Comparison of ENCODE assay signal across 16 cellular contexts in genomic region chr18:64380117-64380516, GRCh38.
A peak's percentile ranks its signal among the peaks of the same experiment; 100 is the strongest.
DNase-seq lines count a peak whose midpoint lies in the region; ATAC-seq, FAIRE-seq and TF ChIP-seq lines count a peak whose summit lies in the region.
"Had no signal": no experiment of that assay in that cellular context is flagged by ENCODE, and none has a peak within 500 bp of the region (broad histone marks: within the 10 kb centered on the region; RNA-seq: fewer than 3 reads in every experiment).

No MANE protein-coding gene starts in this region.

- no peaks in the 10 kb centered on the region for H3K9me3 ChIP-seq in pancreas
- H3K9me3 ChIP-seq in left ventricle myocardium inferior (replicated peaks) = peaks cover 14% of the 10 kb centered on the region

- H3K36me3 ChIP-seq in pancreas (no peaks in the 10 kb centered on the region), left ventricle myocardium inferior (no peaks in the 10 kb centered on the region)
- H3K36me3 ChIP-seq: esophagus squamous epithelium, spleen had no signal

- H3K4me3 ChIP-seq in GM12865 (ENCODE audit: low read depth, low read length) = no peak overlapping the region
- no peak overlapping the region for H3K4me3 ChIP-seq in pancreas
- no peak overlapping the region for H3K4me3 ChIP-seq in left ventricle myocardium inferior
- H3K4me3 ChIP-seq: esophagus squamous epithelium, spleen had no signal

- H3K4me1 ChIP-seq in pancreas (no peaks in the 10 kb centered on the region), left ventricle myocardium inferior (no peaks in the 10 kb centered on the region)
- H3K4me1 ChIP-seq: esophagus squamous epithelium had no signal

- no peak for FAIRE-seq in pancreas (lab: Jason Lieb, UNC)
- FAIRE-seq: bronchial epithelial cell had no signal

- TF ChIP-seq CTCF in GM12865 (IDR thresholded peaks at IDR 0.05; ENCODE audit: insufficient read depth, low read depth, low read length, missing control alignments) (no peak), pancreas (IDR thresholded peaks at IDR 0.05) (no peak), left ventricle myocardium inferior (IDR thresholded peaks at IDR 0.05; ENCODE audit: borderline replicate concordance) (no peak)

- intact Hi-C loops in pancreas (cut with DNase I) (no loop called here), left ventricle myocardium inferior (cut with micrococcal nuclease) (no loop called here)

- WGBS in pancreas, 2 donors = 75 to 76% methylated on average over 1 of the region's 1 CpG

- H3K27ac ChIP-seq in pancreas = no peak overlapping the region
- no peak overlapping the region for H3K27ac ChIP-seq in left ventricle myocardium inferior (replicated peaks)
- H3K27ac ChIP-seq: esophagus squamous epithelium had no signal

- H3K27me3 ChIP-seq in pancreas (no peaks in the 10 kb centered on the region), left ventricle myocardium inferior (ENCODE audit: low read depth) (no peaks in the 10 kb centered on the region)
- H3K27me3 ChIP-seq: esophagus squamous epithelium, spleen had no signal

- peak; percentile 44 for DNase-seq in GM12865 (ENCODE audit: low read depth)
- DNase-seq in activated gamma-delta T cell treated with Interleukin-2 at 50 U/mL for 16 hours = no peak
- no peak for DNase-seq in pancreas
- no peak for DNase-seq in SHP77 treated with DMSO at 0.1 percent for 48 hours (lab: John Stamatoyannopoulos, UW)
- DNase-seq in left ventricle myocardium inferior = no peak
- DNase-seq: ACHN; activated CD4-positive, CD25-positive, alpha-beta regulatory T cell; DMS53; esophagus squamous epithelium; immature natural killer cell; KG1; spleen had no signal

- ATAC-seq in GM19452 (IDR thresholded peaks at IDR 0.05; ENCODE audit: unreplicated experiment) (peak; percentile 79), HG02840 (IDR thresholded peaks at IDR 0.05; ENCODE audit: low FRiP score, unreplicated experiment) (peak; percentile 87), HG03460 (IDR thresholded peaks at IDR 0.05; ENCODE audit: unreplicated experiment) (peak; percentile 91), pancreas (no peak)

Comparison
In these comparisons a context has a peak if more than half of its experiments do, and no peak if none do; other contexts are left out.
1. ATAC-seq: peak in GM19452 (single experiment), HG02840 (single experiment) and HG03460 (single experiment); none in pancreas (0 of 4).